ENCODE assay signal across 8 cellular contexts in the genomic region with DNA sequence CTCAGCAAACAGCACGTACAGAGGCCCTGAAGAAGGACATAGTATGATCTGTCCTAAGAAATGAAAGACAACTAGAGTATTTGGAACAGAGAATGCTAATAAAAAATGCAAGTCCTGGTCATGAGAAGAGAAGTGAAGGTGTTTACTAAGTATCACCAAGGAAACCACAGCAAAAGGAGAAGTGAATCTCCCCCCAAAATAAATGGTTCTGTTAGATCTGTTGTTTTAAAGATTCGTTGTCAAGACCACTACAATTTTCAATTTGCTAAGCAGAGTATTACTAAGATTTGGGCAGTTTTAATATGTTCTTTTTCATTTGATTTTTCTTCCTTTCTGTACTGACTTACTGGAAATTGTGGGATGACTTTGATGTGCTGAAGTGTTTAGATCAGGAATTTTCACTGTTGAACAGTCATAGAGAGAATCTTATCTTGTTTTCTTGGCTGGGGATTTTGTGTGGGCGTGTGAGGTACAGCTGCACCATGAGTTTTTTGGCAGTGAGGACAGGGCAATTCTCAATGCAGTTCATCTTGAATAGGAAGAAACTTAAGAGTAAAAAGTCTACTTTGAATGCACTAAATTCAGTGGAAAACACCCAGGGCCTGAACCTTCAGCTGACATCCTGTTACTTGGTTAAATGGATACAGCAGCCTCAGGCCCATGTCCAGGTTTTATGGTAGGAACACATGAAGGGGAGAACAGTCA.
DNase-seq lines count a peak whose midpoint lies in the region; ATAC-seq and FAIRE-seq lines count a peak whose summit lies in the region.

No MANE protein-coding gene starts in this region.

- FAIRE-seq in small intestine (lab: Jason Lieb, UNC) = peak; percentile 41

- peaks cover 0 to 3% of the 10 kb centered on the region in 2 donors for H3K9me3 Mint-ChIP-seq in activated T-cell treated with anti-CD3 and anti-CD28 coated beads, Interleukin-2, amount 50 U/mL, for 72 hours

- peak; percentile 60 to 69 for ATAC-seq in activated T-cell treated with anti-CD3 and anti-CD28 coated beads, Interleukin-2, amount 50 U/mL, for 72 hours (replicated peaks in 1 of 2)
- peak; percentile 89 for ATAC-seq in HG02623 (IDR thresholded peaks at IDR 0.05; ENCODE audit: unreplicated experiment)

- 40 to 59% (median 56%) methylated on average over 3 of the region's 3 CpGs for WGBS in small intestine, 3 donors

- peaks cover 0 to 2% of the 10 kb centered on the region in 2 donors for H3K36me3 ChIP-seq in small intestine (ENCODE audit: control insufficient read depth in 2 of 2, insufficient read depth in 2 of 2, low read length in 2 of 2)

- H3K27ac ChIP-seq in small intestine (ENCODE audit: low read depth in 1 of 2, low read length in 1 of 2) = no peak overlapping the region

- peaks cover 0 to 8% of the 10 kb centered on the region in 2 donors for H3K4me1 ChIP-seq in small intestine (ENCODE audit: control insufficient read depth in 2 of 2, insufficient read depth in 1 of 2, low read depth in 1 of 2, low read length in 1 of 2)

- no peak overlapping the region for H3K27ac Mint-ChIP-seq in activated T-cell treated with anti-CD3 and anti-CD28 coated beads, Interleukin-2, amount 50 U/mL, for 72 hours

- H3K9me3 ChIP-seq in small intestine (ENCODE audit: control insufficient read depth, low read depth) = no peaks in the 10 kb centered on the region

- H3K27me3 ChIP-seq in small intestine (ENCODE audit: control insufficient read depth in 2 of 2, insufficient read depth in 2 of 2, low read length in 2 of 2) = no peaks in the 10 kb centered on the region

- no peak overlapping the region for H3K4me3 Mint-ChIP-seq in activated T-cell treated with anti-CD3 and anti-CD28 coated beads, Interleukin-2, amount 50 U/mL, for 72 hours

- H3K36me3 Mint-ChIP-seq in activated T-cell treated with anti-CD3 and anti-CD28 coated beads, Interleukin-2, amount 50 U/mL, for 72 hours (ENCODE audit: insufficient read depth in 2 of 2) = peaks cover 2 to 4% of the 10 kb centered on the region in 2 donors

- no peaks in the 10 kb centered on the region for H3K27me3 Mint-ChIP-seq in activated T-cell treated with anti-CD3 and anti-CD28 coated beads, Interleukin-2, amount 50 U/mL, for 72 hours (ENCODE audit: low read depth)

- no peak overlapping the region for H3K4me3 ChIP-seq in small intestine (ENCODE audit: low read depth in 1 of 2, low read length in 2 of 2)

- peaks cover 19% of the 10 kb centered on the region for H3K4me1 Mint-ChIP-seq in activated T-cell treated with anti-CD3 and anti-CD28 coated beads, Interleukin-2, amount 50 U/mL, for 72 hours (ENCODE audit: low read depth)

- DNase-seq in activated T-cell treated with anti-CD3 and anti-CD28 coated beads, Interleukin-2, amount 50 U/mL, for 72 hours = peak; percentile 19 to 25
- DNase-seq in activated T-cell treated with anti-CD3 and anti-CD28 coated beads, Interleukin-2, amount 50 U/mL, for 1 hour = no peak
- DNase-seq in NOMO-1 treated with dmso at 0.1 percent for 144 hours (lab: John Stamatoyannopoulos, UW; ENCODE audit: unreplicated experiment) (peak; percentile 61), epidermal melanocyte (ENCODE audit: insufficient read length, low spot score) (peak; percentile 37), small intestine (no peak), NCI-H526 treated with DMSO at 0.1 percent for 48 hours (lab: John Stamatoyannopoulos, UW) (no peak)
- no peak for DNase-seq in effector CD8-positive, alpha-beta T cell (lab: John Stamatoyannopoulos, UW)

Comparison
In these comparisons a context has a peak if more than half of its experiments do, and no peak if none do; other contexts are left out.
1. DNase-seq: peak in activated T-cell treated with anti-CD3 and anti-CD28 coated beads, Interleukin-2, amount 50 U/mL, for 72 hours (2 of 2), NOMO-1 treated with dmso at 0.1 percent for 144 hours (single experiment) and epidermal melanocyte (single experiment); none in activated T-cell treated with anti-CD3 and anti-CD28 coated beads, Interleukin-2, amount 50 U/mL, for 1 hour (single experiment), small intestine (single experiment), NCI-H526 treated with DMSO at 0.1 percent for 48 hours (single experiment) and effector CD8-positive, alpha-beta T cell (single experiment).